ENCODE assay signal across 8 cellular contexts in genomic region chr22:31753005-31753633, GRCh38. TPM values are rescaled to one million over a fixed set of nuclear protein-coding genes. Genes with fewer than 3 reads are reported as not detected.
DNase-seq lines count a peak whose midpoint lies in the region; ATAC-seq and TF ChIP-seq lines count a peak whose summit lies in the region.

No MANE protein-coding gene starts in this region.

- TF ChIP-seq CTCF in HFFc6 (IDR thresholded peaks at IDR 0.05) = peak; percentile 11; the same call in 1 of the 2 replicates
- TF ChIP-seq CTCF in psoas muscle (IDR thresholded peaks at IDR 0.05) = no peak

- H3K4me1 ChIP-seq in right cardiac atrium (ENCODE audit: control insufficient read depth, insufficient read depth, low read length) (peaks cover 7% of the 10 kb centered on the region), psoas muscle (peaks cover 36% of the 10 kb centered on the region)

- intact Hi-C loops in right cardiac atrium (cut with DNase I) (no loop called here), psoas muscle (cut with DNase I) (loop anchor here (5.0 to 10.0 kb wide), 2 partner anchors 91 to 662 kb away; partner anchors contain the start of genes PISD (in 2 of the 2) and RTCB (in 1 of the 2))

- peaks cover 0 to under 1% of the 10 kb centered on the region in 2 donors for H3K36me3 ChIP-seq in psoas muscle (ENCODE audit: insufficient read depth in 1 of 2, low read depth in 1 of 2)

- peaks cover 45% of the 10 kb centered on the region for H3K4me1 Mint-ChIP-seq in HFFc6 (ENCODE audit: low read depth)
- H3K4me1 Mint-ChIP-seq in activated naive CD8-positive, alpha-beta T cell treated with anti-CD3 and anti-CD28 coated beads for 36 hours = peaks cover 41% of the 10 kb centered on the region

- DNase-seq in GF-D8 (lab: John Stamatoyannopoulos, UW) = peak; percentile 67
- DNase-seq in HFFc6 = peak; percentile 9
- DNase-seq in NCI-H2227 treated with DMSO at 0.1 percent for 48 hours (lab: John Stamatoyannopoulos, UW) = peak; percentile 47
- peak; percentile 2 for DNase-seq in activated naive CD8-positive, alpha-beta T cell treated with anti-CD3 and anti-CD28 coated beads for 36 hours
- DNase-seq in right cardiac atrium = peak; percentile 52 to 77 (median 77)
- DNase-seq in psoas muscle = peak; percentile 39 to 67
- no peak for DNase-seq in NCI-H226
- no peak for DNase-seq in NCI-H446 treated with DMSO at 0.1 percent for 48 hours (lab: John Stamatoyannopoulos, UW)

- H3K27me3 ChIP-seq in right cardiac atrium (ENCODE audit: control insufficient read depth, insufficient read depth) (no peaks in the 10 kb centered on the region), psoas muscle (ENCODE audit: insufficient read depth in 3 of 3, low read length in 2 of 3) (no peaks in the 10 kb centered on the region)

- H3K27ac Mint-ChIP-seq in HFFc6 = peak overlapping the region; percentile 100
- H3K27ac Mint-ChIP-seq in activated naive CD8-positive, alpha-beta T cell treated with anti-CD3 and anti-CD28 coated beads for 36 hours = peak overlapping the region; percentile 98

- peaks cover 3% of the 10 kb centered on the region; the same call in 1 of the 2 replicates for H3K27me3 Mint-ChIP-seq in HFFc6 (ENCODE audit: insufficient read depth)
- no peaks in the 10 kb centered on the region for H3K27me3 Mint-ChIP-seq in activated naive CD8-positive, alpha-beta T cell treated with anti-CD3 and anti-CD28 coated beads for 36 hours

- no peaks in the 10 kb centered on the region for H3K36me3 Mint-ChIP-seq in HFFc6 (ENCODE audit: low read depth)
- H3K36me3 Mint-ChIP-seq in activated naive CD8-positive, alpha-beta T cell treated with anti-CD3 and anti-CD28 coated beads for 36 hours = no peaks in the 10 kb centered on the region

- H3K4me3 ChIP-seq in right cardiac atrium (ENCODE audit: low read length) (peak overlapping the region; percentile 77), psoas muscle (peak overlapping the region; percentile 97)

- ATAC-seq in right cardiac atrium (peak; percentile 1 to 9), psoas muscle (peak; percentile 13 to 45 (median 24))

- H3K9me3 ChIP-seq in right cardiac atrium (ENCODE audit: control insufficient read depth, low read length) (no peaks in the 10 kb centered on the region), psoas muscle (no peaks in the 10 kb centered on the region)

- H3K27ac ChIP-seq in right cardiac atrium (ENCODE audit: low read length) (peak overlapping the region; percentile 99), psoas muscle (peak overlapping the region; percentile 98)

- H3K9me3 Mint-ChIP-seq in HFFc6 = no peaks in the 10 kb centered on the region
- no peaks in the 10 kb centered on the region for H3K9me3 Mint-ChIP-seq in activated naive CD8-positive, alpha-beta T cell treated with anti-CD3 and anti-CD28 coated beads for 36 hours

- H3K4me3 Mint-ChIP-seq in HFFc6 = peak overlapping the region; percentile 95
- H3K4me3 Mint-ChIP-seq in activated naive CD8-positive, alpha-beta T cell treated with anti-CD3 and anti-CD28 coated beads for 36 hours = peak overlapping the region; percentile 93

- 3% methylated on average over 20 of the region's 20 CpGs for WGBS in right cardiac atrium
- 2 to 3% (median 2%) methylated on average over 20 of the region's 20 CpGs for WGBS in psoas muscle, 3 donors

RNA-seq across cellular contexts. Expression of gene DEPDC5, which starts 0.7 kb away (rescaled TPM):
- total RNA-seq in HFFc6 (2021; fragmentation: NEBNext Ultra II Directional; extraction: Animal tissue kit (Norgen Biotek cat#: 25700)) = 10 to 100 TPM in 5 of 6 experiments, 1 to 10 TPM in 1; 9.7 to 14.3 (median 12.5) TPM
- total RNA-seq in activated naive CD8-positive, alpha-beta T cell treated with anti-CD3 and anti-CD28 coated beads for 36 hours = 10 to 100 TPM; 33.8 to 39.3 TPM
- total RNA-seq in right cardiac atrium = 10 to 100 TPM; 12.4 to 15.3 (median 13.6) TPM
- 6.9 TPM for polyA plus RNA-seq in right cardiac atrium
- 10 to 100 TPM in 2 of 4 donors, 1 to 10 TPM in 2; 7.6 to 15.6 (median 9.4) TPM for total RNA-seq in psoas muscle
- 10 to 100 TPM in 1 of 3 donors, 1 to 10 TPM in 2; 6.3 to 10.7 (median 9.1) TPM for polyA plus RNA-seq in psoas muscle

RNA-seq across cellular contexts. Expression of gene PRR14L, which starts 3.2 kb away (rescaled TPM):
- total RNA-seq in HFFc6 (2021; fragmentation: NEBNext Ultra II Directional; extraction: Animal tissue kit (Norgen Biotek cat#: 25700)) = 10 to 100 TPM; 28.4 to 39.6 (median 34.2) TPM
- total RNA-seq in activated naive CD8-positive, alpha-beta T cell treated with anti-CD3 and anti-CD28 coated beads for 36 hours = 10 to 100 TPM; 34.7 to 38.3 TPM
- total RNA-seq in right cardiac atrium = 10 to 100 TPM; 16.4 to 23.4 (median 22.8) TPM
- 5.6 TPM for polyA plus RNA-seq in right cardiac atrium
- total RNA-seq in psoas muscle = 10 to 100 TPM in 3 of 4 donors, 1 to 10 TPM in 1; 8.8 to 16.4 (median 12.6) TPM
- 1 to 10 TPM; 2.7 to 7.0 (median 5.8) TPM for polyA plus RNA-seq in psoas muscle

Comparison
In these comparisons a context has a peak if more than half of its experiments do, and no peak if none do; other contexts are left out.
1. DNase-seq: peak in GF-D8 (single experiment), HFFc6 (single experiment), NCI-H2227 treated with DMSO at 0.1 percent for 48 hours (single experiment), activated naive CD8-positive, alpha-beta T cell treated with anti-CD3 and anti-CD28 coated beads for 36 hours (single experiment), right cardiac atrium (3 of 3) and psoas muscle (2 of 2); none in NCI-H226 (single experiment) and NCI-H446 treated with DMSO at 0.1 percent for 48 hours (single experiment).
2. intact Hi-C loops: an anchor here in psoas muscle (5.0 to 10.0 kb wide); none called in right cardiac atrium.